In the genomic region with DNA sequence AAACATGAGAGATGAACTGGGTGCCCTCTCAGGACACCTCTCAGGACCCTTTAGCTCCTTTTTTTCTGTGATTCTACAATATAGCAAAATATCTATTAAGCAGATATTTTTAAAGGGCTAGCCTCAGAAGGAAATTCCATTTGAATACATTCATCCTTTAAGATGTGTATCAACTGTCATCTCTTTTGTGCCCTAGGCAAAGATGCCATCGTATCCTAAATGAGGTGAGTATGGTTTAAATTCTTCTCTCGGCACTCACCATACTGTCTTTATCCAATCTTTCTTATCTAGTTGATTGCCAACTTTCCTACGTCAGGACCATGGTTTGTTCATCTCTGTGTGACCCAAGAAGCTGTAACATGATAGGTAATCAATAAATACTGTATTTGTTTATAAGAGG, we compare ENCODE assay signal across 22 cellular contexts.
DNase-seq lines count a peak whose midpoint lies in the region; ATAC-seq, FAIRE-seq and TF ChIP-seq lines count a peak whose summit lies in the region.
"Had no signal": no experiment of that assay in that cellular context is flagged by ENCODE, and none has a peak within 500 bp of the region (broad histone marks: within the 10 kb centered on the region; RNA-seq: fewer than 3 reads in every experiment).

No MANE protein-coding gene starts in this region.

- no CpG with 5 or more reads among the region's 3 CpGs for WGBS in trophoblast cell (ENCODE audit: extremely low coverage, insufficient coverage, insufficient read length)

- H3K36me3 ChIP-seq in astrocyte (ENCODE audit: insufficient read depth, low read length) (no peaks in the 10 kb centered on the region), trophoblast cell (ENCODE audit: control insufficient read depth in 1 of 2, insufficient read depth in 2 of 2, low read length in 2 of 2) (no peaks in the 10 kb centered on the region)
- H3K36me3 ChIP-seq: HAP-1, SJSA1 had no signal

- no peak overlapping the region for H3K4me3 Mint-ChIP-seq in astrocyte (ENCODE audit: unreplicated experiment)
- H3K4me3 Mint-ChIP-seq: CD8-positive, alpha-beta T cell; GM23338; T-helper 1 cell treated with Interleukin-12 subunit alpha and Interleukin-12 subunit beta and Interleukin-4 antibody, amounts not matched to agents 30 μg/mL and 1 μg/mL, for 36 hours had no signal

- H2BK120ac ChIP-seq in trophoblast cell (ENCODE audit: insufficient read depth, low read length, poor library complexity), result no peak overlapping the region

- no peak for ATAC-seq in GM18868 (IDR thresholded peaks at IDR 0.05; ENCODE audit: unreplicated experiment)
- no peak for ATAC-seq in HG02981 (IDR thresholded peaks at IDR 0.05; ENCODE audit: unreplicated experiment)
- no peak for ATAC-seq in stimulated activated naive CD8-positive, alpha-beta T cell treated with anti-CD3 and anti-CD28 coated beads, Interleukin-15, Interleukin-2, amounts not matched to agents 100 U/mL and 50 U/mL, for 24 hours
- ATAC-seq: CD8-positive, alpha-beta T cell; GM23338 had no signal

- H3K18ac ChIP-seq in trophoblast cell (ENCODE audit: low read length), result no peak overlapping the region

- no peak for FAIRE-seq in astrocyte (lab: Jason Lieb, UNC)
- FAIRE-seq: HTR-8/SVneo had no signal

- no peak overlapping the region for H2AK5ac ChIP-seq in trophoblast cell (ENCODE audit: low read length)

- no peak overlapping the region for H3K4ac ChIP-seq in trophoblast cell (ENCODE audit: low read depth, low read length)

- H3K9me3 ChIP-seq in astrocyte (ENCODE audit: insufficient read depth, low read depth, low read length) (peaks cover 2% of the 10 kb centered on the region), trophoblast cell (ENCODE audit: insufficient read depth, low read depth, low read length) (no peaks in the 10 kb centered on the region)
- H3K9me3 ChIP-seq: HAP-1, SJSA1 had no signal

- peaks cover 4% of the 10 kb centered on the region for H3K9me3 Mint-ChIP-seq in astrocyte (ENCODE audit: unreplicated experiment)
- H3K9me3 Mint-ChIP-seq: T-helper 1 cell treated with Interleukin-12 subunit alpha and Interleukin-12 subunit beta and Interleukin-4 antibody, amounts not matched to agents 30 μg/mL and 1 μg/mL, for 36 hours had no signal

- no peak overlapping the region for H4K12ac ChIP-seq in trophoblast cell (ENCODE audit: low read depth, low read length)

- no peak for TF ChIP-seq CTCF in astrocyte (IDR thresholded peaks at IDR 0.05; ENCODE audit: insufficient read depth, low read depth, low read length)

- H3K4me2 ChIP-seq in astrocyte (ENCODE audit: low read length), result peak overlapping the region; percentile 73
- no peak overlapping the region for H3K4me2 ChIP-seq in trophoblast cell (ENCODE audit: low read length)
- H3K4me2 ChIP-seq: GM23338 had no signal

- H3K9ac ChIP-seq in astrocyte (ENCODE audit: low read length), result no peak overlapping the region
- no peak overlapping the region for H3K9ac ChIP-seq in trophoblast cell (ENCODE audit: low read length)

- no peak overlapping the region for H2BK5ac ChIP-seq in trophoblast cell (ENCODE audit: low read depth, low read length, poor library complexity)

- H4K20me1 ChIP-seq in astrocyte (ENCODE audit: insufficient read depth, low read length), result no peaks in the 10 kb centered on the region

- H3K4me1 Mint-ChIP-seq in astrocyte (ENCODE audit: low read depth, unreplicated experiment), result peaks cover 5% of the 10 kb centered on the region

- H4K8ac ChIP-seq in trophoblast cell (ENCODE audit: low read depth, low read length), result no peak overlapping the region

- no peaks in the 10 kb centered on the region for H3K27me3 Mint-ChIP-seq in astrocyte (ENCODE audit: low read depth, unreplicated experiment)

- no peaks in the 10 kb centered on the region for H3K79me1 ChIP-seq in trophoblast cell (ENCODE audit: low read length)

- peaks cover 17% of the 10 kb centered on the region for H3K4me1 ChIP-seq in astrocyte (ENCODE audit: insufficient read depth, low read length)
- H3K4me1 ChIP-seq in trophoblast cell (ENCODE audit: control insufficient read depth in 1 of 2, insufficient read depth in 2 of 2, low read length in 2 of 2), result no peaks in the 10 kb centered on the region
- H3K4me1 ChIP-seq: HAP-1 had no signal

- H3K14ac ChIP-seq in trophoblast cell (ENCODE audit: low read length), result no peak overlapping the region

- H2AFZ ChIP-seq in astrocyte (ENCODE audit: low read depth, low read length) (no peak overlapping the region), trophoblast cell (ENCODE audit: insufficient read depth, low read length, poor library complexity) (no peak overlapping the region)
- H2AFZ ChIP-seq: GM23338 had no signal

- H3K27me3 ChIP-seq in astrocyte (ENCODE audit: insufficient read depth, low read length) (no peaks in the 10 kb centered on the region), trophoblast cell (ENCODE audit: insufficient read depth, low read length) (no peaks in the 10 kb centered on the region)
- H3K27me3 ChIP-seq: SJSA1 had no signal

- H3K36me3 Mint-ChIP-seq in astrocyte (ENCODE audit: low read depth, unreplicated experiment), result no peaks in the 10 kb centered on the region
- H3K36me3 Mint-ChIP-seq: CD8-positive, alpha-beta T cell had no signal

- no peak overlapping the region for H2BK12ac ChIP-seq in trophoblast cell (ENCODE audit: low read length)

- no peak overlapping the region for H3K27ac Mint-ChIP-seq in astrocyte (ENCODE audit: unreplicated experiment)
- H3K27ac Mint-ChIP-seq: CD8-positive, alpha-beta T cell; GM23338; T-helper 1 cell treated with Interleukin-12 subunit alpha and Interleukin-12 subunit beta and Interleukin-4 antibody, amounts not matched to agents 30 μg/mL and 1 μg/mL, for 36 hours had no signal

- DNase-seq in EL, result peak; percentile 83
- peak; percentile 39 for DNase-seq in NCI-H226
- no peak for DNase-seq in astrocyte (ENCODE audit: low read depth)
- peak; percentile 45 to 82 for DNase-seq in trophoblast cell
- no peak for DNase-seq in stimulated activated naive CD8-positive, alpha-beta T cell treated with anti-CD3 and anti-CD28 coated beads, Interleukin-15, Interleukin-2, amounts not matched to agents 100 U/mL and 50 U/mL, for 24 hours
- DNase-seq: AML-193; C1 segment of cervical spinal cord; Calu3; CD8-positive, alpha-beta T cell; Karpas-422; NCI-H1694 treated with DMSO at 0.1 percent for 48 hours; NCI-H2081 treated with DMSO at 0.1 percent for 48 hours; NCI-H2171 treated with DMSO at 0.1 percent for 48 hours; NCI-H446 treated with DMSO at 0.1 percent for 48 hours; NCI-H69 had no signal

- H3K4me3 ChIP-seq in astrocyte (ENCODE audit: insufficient read depth, low read depth, low read length) (no peak overlapping the region), trophoblast cell (ENCODE audit: low read depth, low read length) (no peak overlapping the region)
- H3K4me3 ChIP-seq: GM23338, HAP-1, SJSA1 had no signal

- H3K23ac ChIP-seq in trophoblast cell (ENCODE audit: low read length), result no peak overlapping the region

- no peaks in the 10 kb centered on the region for H3K79me2 ChIP-seq in astrocyte (ENCODE audit: insufficient read depth, low read length)
- no peaks in the 10 kb centered on the region for H3K79me2 ChIP-seq in trophoblast cell (ENCODE audit: control insufficient read depth, insufficient read depth, low read length, poor library complexity)

- H3K27ac ChIP-seq in astrocyte (ENCODE audit: low read depth, low read length) (no peak overlapping the region), trophoblast cell (ENCODE audit: low read depth, low read length) (no peak overlapping the region)

- no peak overlapping the region for H4K91ac ChIP-seq in trophoblast cell (ENCODE audit: low read depth, low read length)

Comparison
In these comparisons a context has a peak if more than half of its experiments do, and no peak if none do; other contexts are left out.
1. DNase-seq: peak in EL (single experiment), NCI-H226 (single experiment) and trophoblast cell (2 of 2); none in astrocyte (single experiment) and stimulated activated naive CD8-positive, alpha-beta T cell treated with anti-CD3 and anti-CD28 coated beads, Interleukin-15, Interleukin-2, amounts not matched to agents 100 U/mL and 50 U/mL, for 24 hours (single experiment).